ENCODE assay signal across 20 cellular contexts in the genomic region with DNA sequence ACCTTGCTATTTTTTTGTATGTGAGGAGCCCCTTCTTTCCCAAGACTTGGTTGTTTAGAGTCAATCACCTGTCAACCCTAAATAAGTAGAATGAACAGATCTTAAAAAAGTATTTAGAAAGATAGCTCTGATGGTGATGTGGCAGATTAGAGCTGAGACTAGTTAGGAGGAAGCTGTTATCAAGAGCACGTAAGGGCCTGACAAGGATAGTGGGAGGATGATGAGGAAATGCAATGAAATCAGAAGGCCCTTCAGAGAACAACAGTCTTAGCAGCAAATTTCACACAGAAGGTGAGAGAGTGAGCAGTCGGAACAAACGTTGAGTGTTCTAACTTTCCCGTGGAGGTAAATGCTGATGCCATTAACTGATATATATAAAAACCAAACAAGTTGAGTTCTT. TPM values are rescaled to one million over a fixed set of nuclear protein-coding genes. Genes with fewer than 3 reads are reported as not detected.
DNase-seq lines count a peak whose midpoint lies in the region; ATAC-seq, FAIRE-seq and TF ChIP-seq lines count a peak whose summit lies in the region.
"Had no signal": no experiment of that assay in that cellular context is flagged by ENCODE, and none has a peak within 500 bp of the region (broad histone marks: within the 10 kb centered on the region; RNA-seq: fewer than 3 reads in every experiment).

No MANE protein-coding gene starts in this region.

- ATAC-seq in activated B cell treated with CpG ODN at 0.5 μM for 24 hours (ENCODE audit: low read depth) = no peak
- ATAC-seq in stimulated activated memory B cell treated with anti-CD40 and anti-IgM and Interleukin-4, amounts not matched to agents 10 μg/mL and 1 μg/mL and 100 μg/mL, for 72 hours = no peak
- ATAC-seq: CD8-positive, alpha-beta T cell had no signal

- no peaks in the 10 kb centered on the region for H3K27me3 Mint-ChIP-seq in activated naive CD4-positive, alpha-beta T cell treated with anti-CD3 and anti-CD28 coated beads, Interleukin-2, amount 50 U/mL, for 24 hours
- H3K27me3 Mint-ChIP-seq in activated B cell treated with CpG ODN at 0.5 μM for 24 hours = no peaks in the 10 kb centered on the region
- no peaks in the 10 kb centered on the region for H3K27me3 Mint-ChIP-seq in stimulated activated memory B cell treated with anti-CD40 and anti-IgM and Interleukin-4, amounts not matched to agents 10 μg/mL and 1 μg/mL and 100 μg/mL, for 72 hours
- H3K27me3 Mint-ChIP-seq: IgD-negative memory B cell had no signal

- H3K4me3 Mint-ChIP-seq in activated naive CD4-positive, alpha-beta T cell treated with anti-CD3 and anti-CD28 coated beads, Interleukin-2, amount 50 U/mL, for 24 hours = peak overlapping the region; percentile 6
- no peak overlapping the region for H3K4me3 Mint-ChIP-seq in activated B cell treated with CpG ODN at 0.5 μM for 24 hours
- H3K4me3 Mint-ChIP-seq in stimulated activated memory B cell treated with anti-CD40 and anti-IgM and Interleukin-4, amounts not matched to agents 10 μg/mL and 1 μg/mL and 100 μg/mL, for 72 hours = no peak overlapping the region
- H3K4me3 Mint-ChIP-seq: CD8-positive, alpha-beta T cell had no signal

- peaks cover 17% of the 10 kb centered on the region for H3K4me1 Mint-ChIP-seq in activated naive CD4-positive, alpha-beta T cell treated with anti-CD3 and anti-CD28 coated beads, Interleukin-2, amount 50 U/mL, for 24 hours
- peaks cover 20% of the 10 kb centered on the region for H3K4me1 Mint-ChIP-seq in activated B cell treated with CpG ODN at 0.5 μM for 24 hours
- peaks cover 29% of the 10 kb centered on the region for H3K4me1 Mint-ChIP-seq in stimulated activated memory B cell treated with anti-CD40 and anti-IgM and Interleukin-4, amounts not matched to agents 10 μg/mL and 1 μg/mL and 100 μg/mL, for 72 hours

- CTCF ChIA-PET in activated B cell treated with CpG ODN at 0.5 μM for 24 hours (lab: Charles Lee) = no interaction called here

- no peak for TF ChIP-seq CTCF in activated B cell treated with CpG ODN at 0.5 μM for 24 hours (IDR thresholded peaks at IDR 0.05)

- TF ChIP-seq POLR2A in GM12892 (IDR thresholded peaks at IDR 0.05; ENCODE audit: low read depth, low read length) = no peak

- no peak overlapping the region for H3K27ac Mint-ChIP-seq in activated naive CD4-positive, alpha-beta T cell treated with anti-CD3 and anti-CD28 coated beads, Interleukin-2, amount 50 U/mL, for 24 hours
- H3K27ac Mint-ChIP-seq in activated B cell treated with CpG ODN at 0.5 μM for 24 hours = peak overlapping the region; percentile 33
- peak overlapping the region; percentile 82 for H3K27ac Mint-ChIP-seq in stimulated activated memory B cell treated with anti-CD40 and anti-IgM and Interleukin-4, amounts not matched to agents 10 μg/mL and 1 μg/mL and 100 μg/mL, for 72 hours
- H3K27ac Mint-ChIP-seq: CD8-positive, alpha-beta T cell had no signal

- FAIRE-seq in GM12892 (lab: Jason Lieb, UNC) = no peak
- FAIRE-seq: HTR-8/SVneo had no signal

- H3K36me3 Mint-ChIP-seq in activated naive CD4-positive, alpha-beta T cell treated with anti-CD3 and anti-CD28 coated beads, Interleukin-2, amount 50 U/mL, for 24 hours = no peaks in the 10 kb centered on the region
- no peaks in the 10 kb centered on the region for H3K36me3 Mint-ChIP-seq in activated B cell treated with CpG ODN at 0.5 μM for 24 hours (ENCODE audit: low read depth)
- H3K36me3 Mint-ChIP-seq in stimulated activated memory B cell treated with anti-CD40 and anti-IgM and Interleukin-4, amounts not matched to agents 10 μg/mL and 1 μg/mL and 100 μg/mL, for 72 hours = no peaks in the 10 kb centered on the region
- H3K36me3 Mint-ChIP-seq: CD8-positive, alpha-beta T cell; IgD-negative memory B cell had no signal

- DNase-seq in activated naive CD4-positive, alpha-beta T cell treated with Interleukin-2 at 50 U/mL for 16 hours = no peak
- DNase-seq in NCI-H226 (peak; percentile 75), activated B cell treated with CpG ODN at 0.5 μM for 24 hours (no peak), DMS 273 (lab: John Stamatoyannopoulos, UW; ENCODE audit: unreplicated experiment) (no peak), GM12892 (ENCODE audit: insufficient read length) (no peak)
- DNase-seq: BE2C; CD8-positive, alpha-beta T cell; DMS79 treated with DMSO at 0.1 percent for 48 hours; GOT3; MV-4-11; NCI-H1417; NCI-H187 treated with DMSO at 0.1 percent for 48 hours; NCI-H526 treated with DMSO at 0.1 percent for 48 hours; RPMI8226; SIG-M5 had no signal

- POLR2A ChIA-PET in activated B cell treated with CpG ODN at 0.5 μM for 24 hours (lab: Charles Lee) = interaction anchor here (0.7 to 1.0 kb wide), 2 partner anchors 13 to 15 kb away, joined by 3 to 5 read pairs; no protein-coding TSS in a partner anchor

- intact Hi-C loops in activated B cell treated with CpG ODN at 0.5 μM for 24 hours (cut with micrococcal nuclease) = no loop called here

- H3K9me3 Mint-ChIP-seq in activated naive CD4-positive, alpha-beta T cell treated with anti-CD3 and anti-CD28 coated beads, Interleukin-2, amount 50 U/mL, for 24 hours = no peaks in the 10 kb centered on the region
- H3K9me3 Mint-ChIP-seq in activated B cell treated with CpG ODN at 0.5 μM for 24 hours = no peaks in the 10 kb centered on the region
- H3K9me3 Mint-ChIP-seq in stimulated activated memory B cell treated with anti-CD40 and anti-IgM and Interleukin-4, amounts not matched to agents 10 μg/mL and 1 μg/mL and 100 μg/mL, for 72 hours = peaks cover 2% of the 10 kb centered on the region
- H3K9me3 Mint-ChIP-seq: CD8-positive, alpha-beta T cell; IgD-negative memory B cell had no signal

RNA-seq across cellular contexts. Expression of a gene that starts 15.9 kb away (rescaled TPM):
- 77.7 and 85.2 TPM in 2 replicates for total RNA-seq in activated B cell treated with CpG ODN at 0.5 μM for 24 hours
- 20.1 TPM for polyA plus RNA-seq in GM12892 (2012; ENCODE audit: missing spikeins)
- total RNA-seq: G401 had no signal
